Comparison of ENCODE assay signal across 8 cellular contexts in the genomic region with DNA sequence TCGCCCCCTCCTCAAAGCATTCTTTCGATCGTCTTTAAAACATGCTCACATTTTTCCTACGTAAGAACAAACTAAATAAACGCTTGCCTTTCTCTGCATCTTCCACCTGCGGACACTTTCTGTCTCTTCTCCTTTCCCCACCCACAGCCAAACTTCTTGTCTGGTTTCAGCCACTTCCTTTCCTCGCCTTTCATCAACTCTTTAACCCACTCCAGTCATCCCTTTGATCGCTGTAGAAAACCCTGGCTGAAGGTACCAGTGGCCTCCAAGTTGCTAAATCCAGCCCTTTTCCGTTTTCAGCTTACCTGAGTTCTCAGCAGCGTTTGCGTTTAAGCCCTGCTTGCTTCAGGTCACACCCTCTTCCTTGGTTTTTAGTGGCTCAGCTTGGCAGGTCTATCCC. TPM values are rescaled to one million over a fixed set of nuclear protein-coding genes. Genes with fewer than 3 reads are reported as not detected.
DNase-seq lines count a peak whose midpoint lies in the region; ATAC-seq, FAIRE-seq and TF ChIP-seq lines count a peak whose summit lies in the region.

No MANE protein-coding gene starts in this region.

- H3K27me3 Mint-ChIP-seq in activated naive CD4-positive, alpha-beta T cell treated with anti-CD3 and anti-CD28 coated beads for 36 hours (ENCODE audit: low read depth) = no peaks in the 10 kb centered on the region

- FAIRE-seq in K562 (lab: Jason Lieb, UNC) (peak; percentile 58), HepG2 (lab: Jason Lieb, UNC) (no peak)

- ATAC-seq in K562 (peak; percentile 12), HepG2 (peak; percentile 9; the same call in 1 of the 3 replicates), omental fat pad (ENCODE audit: low FRiP score) (no peak)

- CTCF ChIA-PET in activated naive CD4-positive, alpha-beta T cell treated with anti-CD3 and anti-CD28 coated beads for 36 hours (lab: Charles Lee) = interaction anchor here (2.0 kb wide), 1 partner anchor 114 kb away, joined by 7 read pairs; no protein-coding TSS in a partner anchor
- CTCF ChIA-PET in K562 (lab: Yijun Ruan, JAX; ENCODE audit: low intra/inter-chr PET ratio) = no interaction called here
- CTCF ChIA-PET in HepG2 (lab: Yijun Ruan, JAX; ENCODE audit: low intra/inter-chr PET ratio, low total read pairs) = no interaction called here

- H3K4me2 ChIP-seq in K562 (ENCODE audit: insufficient read depth, low read length) (peak overlapping the region; percentile 84), HepG2 (ENCODE audit: low read depth, low read length) (peak overlapping the region; percentile 76)

- TF ChIP-seq EP300 in K562 (IDR thresholded peaks at IDR 0.05; ENCODE audit: low read length) (no peak), HepG2 (IDR thresholded peaks at IDR 0.05; ENCODE audit: low read depth in 2 of 2, low read length in 2 of 2) (no peak), HepG2 (CRISPR knock-in tag; IDR thresholded peaks at IDR 0.05; ENCODE audit: borderline replicate concordance) (no peak)

- H3K79me2 ChIP-seq in K562 (ENCODE audit: control insufficient read depth, insufficient read depth, low read length) = peaks cover 53% of the 10 kb centered on the region
- peaks cover 38% of the 10 kb centered on the region for H3K79me2 ChIP-seq in HepG2 (ENCODE audit: insufficient read depth, low read length)

- in situ Hi-C loops in K562 (cut with MboI) = no loop called here
- in situ Hi-C loops in HepG2 (cut with HindIII; ENCODE audit: extremely low pct_ligation_motif_present, low pct_unique_long_range_greater_than_20kb) = no loop called here

- peak overlapping the region; percentile 93 for H3K4me3 Mint-ChIP-seq in activated naive CD4-positive, alpha-beta T cell treated with anti-CD3 and anti-CD28 coated beads for 36 hours

- TF ChIP-seq RAD21 in K562 (CRISPR knock-in tag; conservative IDR thresholded peaks at IDR 0.05 in 1 of 2, IDR thresholded peaks at IDR 0.05 in 1 of 2) (no peak), HepG2 (CRISPR knock-in tag; IDR thresholded peaks at IDR 0.05) (no peak)

- no peaks in the 10 kb centered on the region for H3K9me3 ChIP-seq in K562 (replicated peaks; ENCODE audit: control insufficient read depth, insufficient read depth, low read depth, low read length)
- no peaks in the 10 kb centered on the region for H3K9me3 ChIP-seq in HepG2 (ENCODE audit: low read length)
- no peaks in the 10 kb centered on the region for H3K9me3 ChIP-seq in subcutaneous abdominal adipose tissue (ENCODE audit: control insufficient read depth in 5 of 5, low read length in 5 of 5)

- TF ChIP-seq POLR2A in K562 (conservative IDR thresholded peaks at IDR 0.05) (no peak), HepG2 (IDR thresholded peaks at IDR 0.05; ENCODE audit: insufficient read depth in 1 of 2, low read depth in 2 of 2, low read length in 2 of 2) (no peak)

- peak overlapping the region; percentile 69 for H3K27ac Mint-ChIP-seq in activated naive CD4-positive, alpha-beta T cell treated with anti-CD3 and anti-CD28 coated beads for 36 hours

- intact Hi-C loops in activated naive CD4-positive, alpha-beta T cell treated with anti-CD3 and anti-CD28 coated beads for 36 hours (cut with micrococcal nuclease) = loop anchor here (5.0 kb wide), 1 partner anchor 422 kb away; no protein-coding TSS in a partner anchor
- intact Hi-C loops in K562 (cut with micrococcal nuclease) (no loop called here), HepG2 (cut with micrococcal nuclease; ENCODE audit: unreplicated experiment) (no loop called here)

- peaks cover 4 to 8% of the 10 kb centered on the region in 2 experiments; a peak in 3 of 5 replicates for H3K4me1 ChIP-seq in K562 (replicated peaks in 1 of 2; ENCODE audit: control insufficient read depth in 2 of 2, insufficient read depth in 2 of 2, low read length in 2 of 2)
- peaks cover 29% of the 10 kb centered on the region for H3K4me1 ChIP-seq in HepG2 (ENCODE audit: insufficient read depth, low read length)
- peaks cover 4 to 23% (median 15%) of the 10 kb centered on the region in 5 donors for H3K4me1 ChIP-seq in subcutaneous abdominal adipose tissue (ENCODE audit: control insufficient read depth in 5 of 5, insufficient read depth in 5 of 5, low read length in 5 of 5)

- H4K20me1 ChIP-seq in K562 (replicated peaks; ENCODE audit: control insufficient read depth, insufficient read depth, low read length) = no peaks in the 10 kb centered on the region
- H4K20me1 ChIP-seq in HepG2 (ENCODE audit: insufficient read depth, low read length) = no peaks in the 10 kb centered on the region

- H3K4me1 Mint-ChIP-seq in activated naive CD4-positive, alpha-beta T cell treated with anti-CD3 and anti-CD28 coated beads for 36 hours (ENCODE audit: low read depth) = peaks cover 62% of the 10 kb centered on the region

- H3K27ac ChIP-seq in K562 (ENCODE audit: extremely low read depth, low read depth, low read length) (peak overlapping the region; percentile 77), HepG2 (ENCODE audit: extremely low read length, insufficient read depth, low read length) (peak overlapping the region; percentile 50), subcutaneous abdominal adipose tissue (ENCODE audit: low read depth, low read length) (peak overlapping the region; percentile 42)

- no peaks in the 10 kb centered on the region for H3K9me3 Mint-ChIP-seq in activated naive CD4-positive, alpha-beta T cell treated with anti-CD3 and anti-CD28 coated beads for 36 hours

- peak overlapping the region; percentile 81 for H3K4me3 ChIP-seq in K562
- peak overlapping the region; percentile 66 to 88 (median 84) for H3K4me3 ChIP-seq in HepG2 (replicated peaks in 1 of 3; ENCODE audit: insufficient read depth in 1 of 3, low read depth in 2 of 3, low read length in 3 of 3)
- H3K4me3 ChIP-seq in subcutaneous abdominal adipose tissue (ENCODE audit: low read depth in 1 of 5, low read length in 5 of 5) = peak overlapping the region; percentile 81 to 90 (median 89)

- POLR2A ChIA-PET in K562 (lab: Yijun Ruan, JAX) (interaction anchor here (1.0 kb wide), 1 partner anchor 114 kb away, joined by 5 read pairs; no protein-coding TSS in a partner anchor), HepG2 (lab: Yijun Ruan, JAX) (interaction anchor here (0.6 to 3.0 kb wide), 7 partner anchors 11 to 181 kb away, joined by 3 to 38 read pairs (median 11); partner anchors contain the start of genes RILP and SERPINF1)

- 1% methylated on average over 7 of the region's 11 CpGs for WGBS in K562 (ENCODE audit: insufficient coverage, low coverage, missing lambda C conversion rate)
- under 1% methylated on average over 10 of the region's 11 CpGs for WGBS in HepG2 (ENCODE audit: low lambda C conversion rate)

- no peaks in the 10 kb centered on the region for H3K9me1 ChIP-seq in K562 (ENCODE audit: control insufficient read depth, insufficient read depth, low read length)

- H2AFZ ChIP-seq in K562 (ENCODE audit: low read depth, low read length) (peak overlapping the region; percentile 44), HepG2 (ENCODE audit: low read length) (peak overlapping the region; percentile 71)

- H3K9ac ChIP-seq in K562 (ENCODE audit: insufficient read depth in 1 of 2, low read depth in 2 of 2, low read length in 2 of 2) = peak overlapping the region; percentile 57 to 91
- H3K9ac ChIP-seq in HepG2 (ENCODE audit: insufficient read depth, low read depth, low read length) = peak overlapping the region; percentile 72
- peak overlapping the region; percentile 2 to 83 (median 74) for H3K9ac ChIP-seq in subcutaneous abdominal adipose tissue (ENCODE audit: low read length in 5 of 5)

- TF ChIP-seq CTCF in K562 (IDR thresholded peaks at IDR 0.05 in 2 of 3, conservative IDR thresholded peaks at IDR 0.05 in 1 of 3; ENCODE audit: insufficient read depth in 2 of 3, low read depth in 1 of 3, low read length in 3 of 3) = no peak
- no peak for TF ChIP-seq CTCF in HepG2 (CRISPR knock-in tag; IDR thresholded peaks at IDR 0.05)
- no peak for TF ChIP-seq CTCF in omental fat pad (IDR thresholded peaks at IDR 0.05)

- BruUV-seq in K562 (replicated peaks; lab: Mats Ljungman, UMichigan) = TSS peak; percentile 67
- TSS peak; percentile 72 for BruUV-seq in HepG2 (replicated peaks; lab: Mats Ljungman, UMichigan)

- no peaks in the 10 kb centered on the region for H3K27me3 ChIP-seq in K562 (ENCODE audit: control insufficient read depth in 2 of 2, insufficient read depth in 2 of 2, low read length in 2 of 2)
- no peaks in the 10 kb centered on the region; a peak in 1 of 5 replicates for H3K27me3 ChIP-seq in HepG2 (ENCODE audit: control insufficient read depth in 1 of 2, insufficient read depth in 2 of 2, low read length in 2 of 2)
- no peaks in the 10 kb centered on the region for H3K27me3 ChIP-seq in subcutaneous abdominal adipose tissue (ENCODE audit: control insufficient read depth in 5 of 5, insufficient read depth in 4 of 5, low read length in 5 of 5)

- H3K36me3 ChIP-seq in K562 (ENCODE audit: control insufficient read depth, insufficient read depth, low read length) (peaks cover 33% of the 10 kb centered on the region; the same call in 1 of the 3 replicates), HepG2 (replicated peaks in 1 of 2; ENCODE audit: control insufficient read depth in 1 of 2, insufficient read depth in 2 of 2, low read length in 2 of 2) (peaks cover 2 to 8% of the 10 kb centered on the region in 2 experiments; a peak in 3 of 5 replicates), subcutaneous abdominal adipose tissue (ENCODE audit: control insufficient read depth in 5 of 5, insufficient read depth in 5 of 5, low read length in 5 of 5) (peaks cover 0 to 25% (median 6%) of the 10 kb centered on the region in 5 donors)

- peak; percentile 41 for DNase-seq in activated naive CD4-positive, alpha-beta T cell treated with anti-CD3 and anti-CD28 coated beads for 36 hours
- DNase-seq in activated naive CD4-positive, alpha-beta T cell treated with anti-CD3 and anti-CD28 coated beads, Interleukin-2, amount 50 U/mL, for 16 hours = no peak
- DNase-seq in NOMO-1 (lab: John Stamatoyannopoulos, UW; ENCODE audit: unreplicated experiment in 2 of 2) (peak; percentile 23 to 24), K562 (ENCODE audit: extremely low read depth in 1 of 4, low spot score in 3 of 4) (peak in 2 of 4 experiments; percentile 9 to 31), HepG2 (ENCODE audit: low spot score) (peak; percentile 8), omental fat pad (ENCODE audit: low spot score) (no peak), islet precursor cell (no peak)

- peaks cover 20% of the 10 kb centered on the region for H3K36me3 Mint-ChIP-seq in activated naive CD4-positive, alpha-beta T cell treated with anti-CD3 and anti-CD28 coated beads for 36 hours (ENCODE audit: low read depth)

RNA-seq across cellular contexts. Expression of gene RPA1, which starts 0.5 kb away (rescaled TPM):
- total RNA-seq in activated naive CD4-positive, alpha-beta T cell treated with anti-CD3 and anti-CD28 coated beads for 36 hours = 100 to 1,000 TPM; 177 to 188 TPM
- total RNA-seq in K562 (2011; cell fraction: chromatin; rRNA removed; ENCODE audit: low replicate concordance) = 32.1 and 33.8 TPM in 2 replicates
- 20.5 and 24.3 TPM in 2 replicates for total RNA-seq in K562 (2011; cell fraction: nucleolus; rRNA removed)
- total RNA-seq in K562 (2011; cell fraction: nucleoplasm; rRNA removed) = 25.4 and 29.5 TPM in 2 replicates
- 42.0 and 49.1 TPM in 2 replicates for total RNA-seq in K562 (2014; rRNA removed)
- 34.3 and 35.2 TPM in 2 replicates for total RNA-seq in K562 (2014; rRNA removed; fragmentation: Illumina TruSeq; extraction: Trizol)
- 27.6 and 28.5 TPM in 2 replicates for total RNA-seq in K562 (2015; rRNA removed; fragmentation: Illumina TruSeq; extraction: Trizol)
- total RNA-seq in K562 (2021) = 125 and 133 TPM in 2 replicates
- polyA plus RNA-seq in K562 (2011; rRNA removed) = 105 and 125 TPM in 2 replicates
- polyA plus RNA-seq in K562 (2011; cell fraction: cytosol; rRNA removed) = 46.2 and 66.5 TPM in 2 replicates
- polyA plus RNA-seq in K562 (2011; cell fraction: nucleus; rRNA removed) = 30.6 and 46.8 TPM in 2 replicates
- 54.1 and 60.1 TPM in 2 replicates for polyA plus RNA-seq in K562 (2012)
- 53.9 and 56.0 TPM in 2 replicates for polyA plus RNA-seq in K562 (2014; fragmentation: Illumina TruSeq; extraction: Trizol)
- polyA plus RNA-seq in K562 (2014; fragmentation: Nextera tagmentation; extraction: Ambion mirVana) = 10 to 100 TPM; 25.2 to 40.4 TPM
- polyA plus RNA-seq in K562 (2014; rRNA removed) = 47.4 and 48.7 TPM in 2 replicates
- 135 and 168 TPM in 2 replicates for polyA minus RNA-seq in K562 (2011; rRNA and poly(A)+ RNA removed)
- polyA minus RNA-seq in K562 (2011; cell fraction: cytosol; rRNA and poly(A)+ RNA removed) = 36.3 and 41.3 TPM in 2 replicates
- 13.2 and 15.4 TPM in 2 replicates for polyA minus RNA-seq in K562 (2011; cell fraction: nucleus; rRNA and poly(A)+ RNA removed)
- total RNA-seq in HepG2 (2016; rRNA removed; fragmentation: Illumina TruSeq; extraction: Trizol) = 13.9 and 53.3 TPM in 2 replicates
- total RNA-seq in HepG2 (2016; cell fraction: cytosol; rRNA removed; fragmentation: Illumina TruSeq; extraction: Trizol; ENCODE audit: low read depth) = 8.1 and 14.0 TPM in 2 replicates
- total RNA-seq in HepG2 (2016; cell fraction: insoluble cytoplasmic fraction; rRNA removed; fragmentation: Illumina TruSeq; extraction: Trizol) = 13.1 and 49.9 TPM in 2 replicates
- total RNA-seq in HepG2 (2016; cell fraction: membrane; rRNA removed; fragmentation: Illumina TruSeq; extraction: Trizol) = 13.5 and 14.0 TPM in 2 replicates
- total RNA-seq in HepG2 (2016; cell fraction: nucleus; rRNA removed; fragmentation: Illumina TruSeq; extraction: Trizol) = 20.2 and 24.8 TPM in 2 replicates
- polyA plus RNA-seq in HepG2 (2011; rRNA removed) = 25.6 and 37.6 TPM in 2 replicates
- 27.1 and 28.9 TPM in 2 replicates for polyA plus RNA-seq in HepG2 (2011; cell fraction: cytosol; rRNA removed)
- polyA plus RNA-seq in HepG2 (2011; cell fraction: nucleus; rRNA removed) = 16.5 and 18.5 TPM in 2 replicates
- polyA plus RNA-seq in HepG2 (2012) = 17.6 and 31.9 TPM in 2 replicates
- polyA plus RNA-seq in HepG2 (2016; cell fraction: cytosol; fragmentation: Illumina TruSeq; extraction: Trizol; ENCODE audit: low read depth) = 3.7 and 4.5 TPM in 2 replicates
- polyA plus RNA-seq in HepG2 (2016; cell fraction: insoluble cytoplasmic fraction; fragmentation: Illumina TruSeq; extraction: Trizol; ENCODE audit: low read depth) = 101 and 117 TPM in 2 replicates
- 10.9 and 12.5 TPM in 2 replicates for polyA plus RNA-seq in HepG2 (2016; cell fraction: membrane; fragmentation: Illumina TruSeq; extraction: Trizol; ENCODE audit: low read depth)
- 50.9 and 54.7 TPM in 2 replicates for polyA plus RNA-seq in HepG2 (2016; cell fraction: nucleus; fragmentation: Illumina TruSeq; extraction: Trizol; ENCODE audit: insufficient read depth, low read depth)
- polyA minus RNA-seq in HepG2 (2011; rRNA and poly(A)+ RNA removed; ENCODE audit: low replicate concordance) = 36.8 and 136 TPM in 2 replicates
- polyA minus RNA-seq in HepG2 (2011; cell fraction: cytosol; rRNA and poly(A)+ RNA removed) = 17.9 and 20.5 TPM in 2 replicates
- polyA minus RNA-seq in HepG2 (2011; cell fraction: nucleus; rRNA and poly(A)+ RNA removed) = 8.1 and 9.6 TPM in 2 replicates
- 10 to 100 TPM; 22.8 to 31.4 (median 24.1) TPM for total RNA-seq in omental fat pad

RNA-seq across cellular contexts. Expression of gene SMYD4, which starts 0.6 kb away (rescaled TPM):
- 10 to 100 TPM; 18.7 to 22.0 TPM for total RNA-seq in activated naive CD4-positive, alpha-beta T cell treated with anti-CD3 and anti-CD28 coated beads for 36 hours
- 48.3 and 51.8 TPM in 2 replicates for total RNA-seq in K562 (2011; cell fraction: chromatin; rRNA removed; ENCODE audit: low replicate concordance)
- 22.4 and 26.3 TPM in 2 replicates for total RNA-seq in K562 (2011; cell fraction: nucleolus; rRNA removed)
- total RNA-seq in K562 (2011; cell fraction: nucleoplasm; rRNA removed) = 28.6 and 37.3 TPM in 2 replicates
- total RNA-seq in K562 (2014; rRNA removed) (5.2 and 5.4 TPM in 2 replicates), K562 (2014; rRNA removed; fragmentation: Illumina TruSeq; extraction: Trizol) (6.9 and 7.6 TPM in 2 replicates), K562 (2015; rRNA removed; fragmentation: Illumina TruSeq; extraction: Trizol) (6.9 and 7.2 TPM in 2 replicates), K562 (2021) (7.6 and 9.4 TPM in 2 replicates), HepG2 (2016; rRNA removed; fragmentation: Illumina TruSeq; extraction: Trizol) (9.8 and 11.3 TPM in 2 replicates), omental fat pad (10 to 100 TPM in 3 of 4 donors, 1 to 10 TPM in 1; 9.1 to 28.2 (median 20.3) TPM)
- polyA plus RNA-seq in K562 (2011; rRNA removed) (10.2 and 12.9 TPM in 2 replicates), K562 (2014; fragmentation: Illumina TruSeq; extraction: Trizol) (6.2 and 6.7 TPM in 2 replicates), K562 (2014; fragmentation: Nextera tagmentation; extraction: Ambion mirVana) (1 to 10 TPM; 1.3 to 1.6 TPM), K562 (2014; rRNA removed) (5.0 and 7.8 TPM in 2 replicates), HepG2 (2011; rRNA removed) (7.4 and 7.9 TPM in 2 replicates)
- 5.4 and 8.5 TPM in 2 replicates for polyA plus RNA-seq in K562 (2011; cell fraction: cytosol; rRNA removed)
- polyA plus RNA-seq in K562 (2011; cell fraction: nucleus; rRNA removed) = 14.2 and 16.9 TPM in 2 replicates
- 4.8 and 6.3 TPM in 2 replicates for polyA plus RNA-seq in K562 (2012)
- polyA minus RNA-seq in K562 (2011; rRNA and poly(A)+ RNA removed) = 14.0 and 14.5 TPM in 2 replicates
- polyA minus RNA-seq in K562 (2011; cell fraction: cytosol; rRNA and poly(A)+ RNA removed) = 6.4 and 7.1 TPM in 2 replicates
- 8.3 and 15.2 TPM in 2 replicates for polyA minus RNA-seq in K562 (2011; cell fraction: nucleus; rRNA and poly(A)+ RNA removed)
- total RNA-seq in HepG2 (2016; cell fraction: cytosol; rRNA removed; fragmentation: Illumina TruSeq; extraction: Trizol; ENCODE audit: low read depth) = 6.9 and 7.8 TPM in 2 replicates
- total RNA-seq in HepG2 (2016; cell fraction: insoluble cytoplasmic fraction; rRNA removed; fragmentation: Illumina TruSeq; extraction: Trizol) = 8.4 and 10.3 TPM in 2 replicates
- total RNA-seq in HepG2 (2016; cell fraction: membrane; rRNA removed; fragmentation: Illumina TruSeq; extraction: Trizol) = 5.6 and 5.7 TPM in 2 replicates
- total RNA-seq in HepG2 (2016; cell fraction: nucleus; rRNA removed; fragmentation: Illumina TruSeq; extraction: Trizol) = 15.8 and 16.9 TPM in 2 replicates
- 3.4 and 4.0 TPM in 2 replicates for polyA plus RNA-seq in HepG2 (2011; cell fraction: cytosol; rRNA removed)
- 10.1 and 12.5 TPM in 2 replicates for polyA plus RNA-seq in HepG2 (2011; cell fraction: nucleus; rRNA removed)
- polyA plus RNA-seq in HepG2 (2012) = 4.6 and 6.0 TPM in 2 replicates
- 1.3 and 2.0 TPM in 2 replicates for polyA plus RNA-seq in HepG2 (2016; cell fraction: cytosol; fragmentation: Illumina TruSeq; extraction: Trizol; ENCODE audit: low read depth)
- 4.1 and 5.3 TPM in 2 replicates for polyA plus RNA-seq in HepG2 (2016; cell fraction: insoluble cytoplasmic fraction; fragmentation: Illumina TruSeq; extraction: Trizol; ENCODE audit: low read depth)
- polyA plus RNA-seq in HepG2 (2016; cell fraction: membrane; fragmentation: Illumina TruSeq; extraction: Trizol; ENCODE audit: low read depth) = 1.4 and 1.8 TPM in 2 replicates
- polyA plus RNA-seq in HepG2 (2016; cell fraction: nucleus; fragmentation: Illumina TruSeq; extraction: Trizol; ENCODE audit: insufficient read depth, low read depth) = 18.3 and 20.1 TPM in 2 replicates
- 19.3 and 35.9 TPM in 2 replicates for polyA minus RNA-seq in HepG2 (2011; rRNA and poly(A)+ RNA removed; ENCODE audit: low replicate concordance)
- polyA minus RNA-seq in HepG2 (2011; cell fraction: cytosol; rRNA and poly(A)+ RNA removed) = 3.6 and 3.8 TPM in 2 replicates
- polyA minus RNA-seq in HepG2 (2011; cell fraction: nucleus; rRNA and poly(A)+ RNA removed) = 19.4 and 21.5 TPM in 2 replicates

Comparison
In these comparisons a context has a peak if more than half of its experiments do, and no peak if none do; other contexts are left out.
1. DNase-seq: peak in activated naive CD4-positive, alpha-beta T cell treated with anti-CD3 and anti-CD28 coated beads for 36 hours (single experiment), NOMO-1 (2 of 2) and HepG2 (single experiment); none in activated naive CD4-positive, alpha-beta T cell treated with anti-CD3 and anti-CD28 coated beads, Interleukin-2, amount 50 U/mL, for 16 hours (single experiment), omental fat pad (single experiment) and islet precursor cell (single experiment).
2. Peak in every context shown above with its lines, with median percentiles within 50 percentile points of each other: H3K27ac ChIP-seq, H3K4me3 ChIP-seq and H3K9ac ChIP-seq.